Comparison of ENCODE assay signal across 18 cellular contexts in the genomic region with DNA sequence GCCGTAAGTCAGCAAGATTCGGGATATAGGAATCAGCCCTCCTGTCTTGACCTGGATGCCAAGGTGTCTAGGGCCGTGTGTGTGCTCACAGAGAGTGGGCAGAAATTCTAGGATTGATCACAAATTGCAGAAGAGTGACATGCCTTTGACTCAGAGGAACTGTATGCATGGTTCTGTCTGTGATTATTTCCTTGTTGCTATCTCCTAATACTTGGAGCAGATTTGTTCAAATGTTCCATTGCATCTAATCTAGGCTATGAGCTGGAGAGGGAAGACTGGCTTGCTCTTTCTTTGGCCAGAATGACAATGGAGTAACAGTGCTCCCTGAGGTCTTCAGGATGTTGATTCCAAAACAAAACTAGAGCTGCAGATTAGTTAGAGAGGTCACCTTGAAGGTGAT.
DNase-seq lines count a peak whose midpoint lies in the region; ATAC-seq and TF ChIP-seq lines count a peak whose summit lies in the region.
"Had no signal": no experiment of that assay in that cellular context is flagged by ENCODE, and none has a peak within 500 bp of the region (broad histone marks: within the 10 kb centered on the region; RNA-seq: fewer than 3 reads in every experiment).

No MANE protein-coding gene starts in this region.

- WGBS in GM23248 (ENCODE audit: low coverage in 1 of 2, low lambda C conversion rate in 2 of 2, missing lambda C conversion rate in 2 of 2), 2 experiments = 30 to 32% methylated on average over 3 of the region's 3 CpGs
- 79 to 81% methylated on average over 3 of the region's 3 CpGs for WGBS in tibial nerve, 2 donors
- WGBS in neuronal stem cell (ENCODE audit: extremely low coverage in 2 of 2, insufficient read length in 2 of 2, insufficient replicate concordance in 1 of 2), 2 donors = no CpG with 5 or more reads among the region's 3 CpGs

- H2AFZ ChIP-seq in GM23248 (no peak overlapping the region), PC-9 (no peak overlapping the region), neuronal stem cell (ENCODE audit: low read length) (no peak overlapping the region)

- H4K20me1 ChIP-seq in GM23248 (ENCODE audit: insufficient read depth) (no peaks in the 10 kb centered on the region), PC-9 (ENCODE audit: insufficient read depth) (no peaks in the 10 kb centered on the region)

- H4K91ac ChIP-seq in neuronal stem cell (ENCODE audit: low read depth, low read length, poor library complexity) = no peak overlapping the region

- H2AK5ac ChIP-seq in neuronal stem cell (ENCODE audit: low read depth, low read length) = no peak overlapping the region

- no peaks in the 10 kb centered on the region for H3K36me3 ChIP-seq in GM23248 (ENCODE audit: low read depth)
- H3K36me3 ChIP-seq in PC-9 (ENCODE audit: low read depth) = no peaks in the 10 kb centered on the region
- no peaks in the 10 kb centered on the region for H3K36me3 ChIP-seq in tibial nerve
- H3K36me3 ChIP-seq in neuronal stem cell (replicated peaks in 1 of 2; ENCODE audit: control insufficient read depth in 2 of 2, insufficient read depth in 2 of 2, low read length in 2 of 2) = no peaks in the 10 kb centered on the region
- H3K36me3 ChIP-seq: HAP-1 had no signal

- POLR2A ChIA-PET in PC-9 (lab: Charles Lee; ENCODE audit: unreplicated experiment) = no interaction called here

- DNase-seq in AG10803 (ENCODE audit: low read depth) (peak; percentile 19), GM23248 (peak; percentile 58), epithelial cell of esophagus (ENCODE audit: low read depth) (peak; percentile 18), foreskin keratinocyte (peak in 1 of 2 donors; percentile 30), PC-9 (no peak), tibial nerve (ENCODE audit: low spot score in 2 of 2) (no peak), NCI-H146 (lab: John Stamatoyannopoulos, UW) (no peak), neuronal stem cell (ENCODE audit: low spot score) (no peak)
- DNase-seq: CD4-positive, alpha-beta memory T cell; COR-L47; DMS153; DMS79 treated with DMSO at 0.1 percent for 48 hours; EL; GOT3 had no signal

- H3K9me2 ChIP-seq in GM23248 (ENCODE audit: insufficient read depth) (no peaks in the 10 kb centered on the region), PC-9 (ENCODE audit: insufficient read depth) (no peaks in the 10 kb centered on the region)

- no peak for TF ChIP-seq EP300 in tibial nerve (IDR thresholded peaks at IDR 0.05)

- in situ Hi-C loops in GM23248 (cut with MboI) = no loop called here

- TF ChIP-seq CTCF in AG10803 (conservative IDR thresholded peaks at IDR 0.05; ENCODE audit: low read length) (no peak), epithelial cell of esophagus (IDR thresholded peaks at IDR 0.05; ENCODE audit: insufficient read depth, low read depth, low read length, missing control alignments) (no peak), foreskin keratinocyte (conservative IDR thresholded peaks at IDR 0.05) (peak; percentile 15), PC-9 (conservative IDR thresholded peaks at IDR 0.05) (no peak), tibial nerve (IDR thresholded peaks at IDR 0.05) (no peak)

- H2BK120ac ChIP-seq in neuronal stem cell (ENCODE audit: low read depth, low read length) = no peak overlapping the region

- H3K27me3 ChIP-seq in GM23248 (replicated peaks; ENCODE audit: insufficient read depth) (no peaks in the 10 kb centered on the region), foreskin keratinocyte (no peaks in the 10 kb centered on the region), PC-9 (ENCODE audit: insufficient read depth, low read depth) (no peaks in the 10 kb centered on the region), tibial nerve (no peaks in the 10 kb centered on the region), neuronal stem cell (ENCODE audit: control insufficient read depth in 3 of 3, insufficient read depth in 3 of 3, low read depth in 1 of 3, low read length in 3 of 3) (no peaks in the 10 kb centered on the region)

- H2BK5ac ChIP-seq in neuronal stem cell (ENCODE audit: low read length) = no peak overlapping the region

- no peak overlapping the region for H2BK12ac ChIP-seq in neuronal stem cell (ENCODE audit: low read length)

- H3K23ac ChIP-seq in neuronal stem cell (ENCODE audit: low read depth, low read length, poor library complexity) = no peak overlapping the region

- TF ChIP-seq POLR2A in tibial nerve (IDR thresholded peaks at IDR 0.05) = no peak

- H3K79me1 ChIP-seq in neuronal stem cell (ENCODE audit: low read depth, low read length) = no peaks in the 10 kb centered on the region

- BruUV-seq in PC-9 (replicated peaks; lab: Mats Ljungman, UMichigan) = no TSS peak

- H3K4ac ChIP-seq in neuronal stem cell (ENCODE audit: low read length) = no peak overlapping the region

- CTCF ChIA-PET in PC-9 (lab: Charles Lee) = no interaction called here

- H3F3A ChIP-seq in GM23248 (ENCODE audit: insufficient read depth) (no peaks in the 10 kb centered on the region), PC-9 (ENCODE audit: insufficient read depth, low read depth) (no peaks in the 10 kb centered on the region)

- no peak overlapping the region for H3K18ac ChIP-seq in neuronal stem cell (ENCODE audit: low read length)

- no peaks in the 10 kb centered on the region for H3K79me2 ChIP-seq in GM23248 (ENCODE audit: insufficient read depth)
- H3K79me2 ChIP-seq in PC-9 (ENCODE audit: low read depth) = no peaks in the 10 kb centered on the region

- H3K9me3 ChIP-seq in GM23248 (ENCODE audit: low read depth) (no peaks in the 10 kb centered on the region), PC-9 (ENCODE audit: insufficient read depth, low read depth) (peaks cover 3% of the 10 kb centered on the region; the same call in 1 of the 2 replicates), tibial nerve (peaks cover 0 to 15% (median 0%) of the 10 kb centered on the region in 4 donors), neuronal stem cell (replicated peaks in 1 of 2; ENCODE audit: control insufficient read depth in 2 of 2, insufficient read depth in 1 of 2, low read depth in 1 of 2, low read length in 2 of 2) (peaks cover 0 to 2% of the 10 kb centered on the region in 2 donors)
- H3K9me3 ChIP-seq: HAP-1 had no signal

- H3K4me1 ChIP-seq in GM23248 (ENCODE audit: insufficient read depth) = peaks cover 11% of the 10 kb centered on the region
- H3K4me1 ChIP-seq in foreskin keratinocyte = peaks cover 13% of the 10 kb centered on the region
- H3K4me1 ChIP-seq in PC-9 (replicated peaks; ENCODE audit: insufficient read depth) = no peaks in the 10 kb centered on the region
- H3K4me1 ChIP-seq in tibial nerve = no peaks in the 10 kb centered on the region
- H3K4me1 ChIP-seq in neuronal stem cell (ENCODE audit: control insufficient read depth in 2 of 2, insufficient read depth in 1 of 2, low read depth in 1 of 2, low read length in 2 of 2) = no peaks in the 10 kb centered on the region
- H3K4me1 ChIP-seq: HAP-1 had no signal

- H3K9ac ChIP-seq in GM23248 (no peak overlapping the region), neuronal stem cell (ENCODE audit: low read depth, low read length, poor library complexity) (no peak overlapping the region)

- no peak overlapping the region for H2BK15ac ChIP-seq in neuronal stem cell (ENCODE audit: low read length)

- intact Hi-C loops in PC-9 (cut with micrococcal nuclease; ENCODE audit: unreplicated experiment) = no loop called here

- ATAC-seq in foreskin keratinocyte = peak; percentile 63

- H4K8ac ChIP-seq in neuronal stem cell (ENCODE audit: low read depth, low read length) = no peak overlapping the region

- no peak overlapping the region for H3K14ac ChIP-seq in neuronal stem cell (ENCODE audit: low read length)

- H3K4me3 ChIP-seq in AG10803 (ENCODE audit: low read length) (no peak overlapping the region), GM23248 (no peak overlapping the region), epithelial cell of esophagus (ENCODE audit: low read length) (no peak overlapping the region), PC-9 (no peak overlapping the region), tibial nerve (no peak overlapping the region), neuronal stem cell (ENCODE audit: low read length in 2 of 2) (no peak overlapping the region)
- H3K4me3 ChIP-seq: HAP-1 had no signal

- H3K27ac ChIP-seq in GM23248 (0 out of 2 replicates have a peak overlapping the region, but pooled peaks have one; percentile 17), foreskin keratinocyte (no peak overlapping the region), PC-9 (no peak overlapping the region), tibial nerve (no peak overlapping the region), neuronal stem cell (replicated peaks; ENCODE audit: low read length) (no peak overlapping the region)
- H3K27ac ChIP-seq: 22Rv1, C4-2B, HL-60 had no signal

- H3K4me2 ChIP-seq in GM23248 (ENCODE audit: unreplicated experiment) (peak overlapping the region; percentile 7), PC-9 (no peak overlapping the region), neuronal stem cell (ENCODE audit: insufficient read depth, low read length, poor library complexity, severe bottlenecking) (no peak overlapping the region)

Comparison
In these comparisons a context has a peak if more than half of its experiments do, and no peak if none do; other contexts are left out.
1. DNase-seq: peak in AG10803 (single experiment), GM23248 (single experiment) and epithelial cell of esophagus (single experiment); none in PC-9 (0 of 2), tibial nerve (0 of 2), NCI-H146 (single experiment) and neuronal stem cell (single experiment).